18 cellular contexts compared by ENCODE assay signal in genomic region chr18:34771958-34772357, GRCh38.
DNase-seq lines count a peak whose midpoint lies in the region; ATAC-seq and TF ChIP-seq lines count a peak whose summit lies in the region.
"Had no signal": no experiment of that assay in that cellular context is flagged by ENCODE, and none has a peak within 500 bp of the region (broad histone marks: within the 10 kb centered on the region; RNA-seq: fewer than 3 reads in every experiment).

No MANE protein-coding gene starts in this region.

- DNase-seq in HCEC 1CT = peak; percentile 46
- DNase-seq in cardiac fibroblast (ENCODE audit: low read depth in 2 of 2) = peak; percentile 6 to 38
- peak; percentile 38 to 66 for DNase-seq in foreskin fibroblast
- DNase-seq in DMS 273 treated with DMSO at 0.1 percent for 48 hours (lab: John Stamatoyannopoulos, UW) = no peak
- DNase-seq in effector CD8-positive, alpha-beta T cell (lab: John Stamatoyannopoulos, UW) = no peak
- DNase-seq in NCI-H69 (lab: John Stamatoyannopoulos, UW) = no peak
- DNase-seq: DMS153, MM.1S, NCI-H1105, NCI-H187 treated with DMSO at 0.1 percent for 48 hours, NCI-H2171 treated with DMSO at 0.1 percent for 48 hours, NCI-H510A, Peyer's patch, Right ventricle myocardium superior had no signal

- H3K9me3 ChIP-seq in skeletal muscle satellite cell (replicated peaks; ENCODE audit: low read length) = no peaks in the 10 kb centered on the region
- H3K9me3 ChIP-seq: BLaER1 treated with 17β-estradiol and CSF1 and Interleukin-3, amounts not matched to agents 10 nM and 100 nM; Peyer's patch had no signal

- H3K4me1 ChIP-seq in skeletal muscle satellite cell (ENCODE audit: control insufficient read depth, insufficient read depth, low read length) = peaks cover 47% of the 10 kb centered on the region

- no peak for TF ChIP-seq CTCF in cardiac fibroblast (IDR thresholded peaks at IDR 0.05; ENCODE audit: low read depth, low read length)
- TF ChIP-seq CTCF in foreskin fibroblast (IDR thresholded peaks at IDR 0.05; ENCODE audit: low read depth, low read length) = no peak

- H3K9ac ChIP-seq in skeletal muscle satellite cell (ENCODE audit: low read depth, low read length) = peak overlapping the region; percentile 41

- H3K27me3 ChIP-seq in skeletal muscle satellite cell (ENCODE audit: control insufficient read depth, insufficient read depth, low read length) = no peaks in the 10 kb centered on the region
- H3K27me3 ChIP-seq: BLaER1 treated with 17β-estradiol and CSF1 and Interleukin-3, amounts not matched to agents 10 nM and 100 nM; Peyer's patch had no signal

- H3K36me3 ChIP-seq in skeletal muscle satellite cell (ENCODE audit: insufficient read depth, low read length) = no peaks in the 10 kb centered on the region
- H3K36me3 ChIP-seq: Peyer's patch had no signal

- no peak for ATAC-seq in GM21576 (IDR thresholded peaks at IDR 0.05; ENCODE audit: unreplicated experiment)
- ATAC-seq: GM12878 had no signal

- H3K4me2 ChIP-seq in skeletal muscle satellite cell (ENCODE audit: low read length) = no peak overlapping the region

- no peak overlapping the region for H3K4me3 ChIP-seq in cardiac fibroblast (replicated peaks in 1 of 2; ENCODE audit: low read depth in 2 of 2, low read length in 2 of 2)
- H3K4me3 ChIP-seq in foreskin fibroblast (ENCODE audit: low read depth in 1 of 2, low read length in 2 of 2) = no peak overlapping the region
- H3K4me3 ChIP-seq in skeletal muscle satellite cell (ENCODE audit: low read length) = no peak overlapping the region
- H3K4me3 ChIP-seq: BLaER1 treated with 17β-estradiol and CSF1 and Interleukin-3, amounts not matched to agents 10 nM and 100 nM; GM12878; Peyer's patch had no signal

Comparison
In these comparisons a context has a peak if more than half of its experiments do, and no peak if none do; other contexts are left out.
1. DNase-seq: peak in HCEC 1CT (single experiment), cardiac fibroblast (2 of 2) and foreskin fibroblast (2 of 2); none in DMS 273 treated with DMSO at 0.1 percent for 48 hours (single experiment), effector CD8-positive, alpha-beta T cell (single experiment) and NCI-H69 (single experiment).